Comparison of ENCODE assay signal across 8 cellular contexts in genomic region chr14:59360923-59361794, GRCh38.
DNase-seq lines count a peak whose midpoint lies in the region; ATAC-seq and TF ChIP-seq lines count a peak whose summit lies in the region.

No MANE protein-coding gene starts in this region.

- no peaks in the 10 kb centered on the region for H3K27me3 ChIP-seq in thoracic aorta (replicated peaks; ENCODE audit: insufficient read depth)

- intact Hi-C loops in left ventricle myocardium superior (cut with micrococcal nuclease), result no loop called here

- no peak for TF ChIP-seq CTCF in thoracic aorta (IDR thresholded peaks at IDR 0.05)

- DNase-seq in DMS53 treated with DMSO at 0.1 percent for 48 hours (lab: John Stamatoyannopoulos, UW; ENCODE audit: unreplicated experiment) (peak; percentile 91), NCI-H1417 (lab: John Stamatoyannopoulos, UW) (peak in 2 of 3 experiments; percentile 77 to 86), SW480 (ENCODE audit: low spot score) (peak; percentile 72), left ventricle myocardium superior (peak; percentile 90), thoracic aorta (ENCODE audit: low spot score) (no peak), activated gamma-delta T cell (lab: John Stamatoyannopoulos, UW) (no peak), medulla oblongata (ENCODE audit: extremely low spot score) (no peak)

- no peaks in the 10 kb centered on the region for H3K9me3 ChIP-seq in thoracic aorta

- peaks cover 40 to 76% of the 10 kb centered on the region in 2 donors for H3K4me1 ChIP-seq in thoracic aorta (ENCODE audit: control insufficient read depth in 1 of 2, low read depth in 2 of 2)

- H3K36me3 ChIP-seq in thoracic aorta, result peaks cover 4% of the 10 kb centered on the region

- no peak overlapping the region for H3K4me3 ChIP-seq in thoracic aorta

- ATAC-seq in left ventricle myocardium superior (peak; percentile 73), thoracic aorta (ENCODE audit: insufficient number of reproducible peaks, low FRiP score, low read depth) (no peak), HG02938 (IDR thresholded peaks at IDR 0.05; ENCODE audit: unreplicated experiment) (no peak)

- peak overlapping the region; percentile 35 for H3K27ac ChIP-seq in thoracic aorta

Comparison
In these comparisons a context has a peak if more than half of its experiments do, and no peak if none do; other contexts are left out.
1. DNase-seq: peak in DMS53 treated with DMSO at 0.1 percent for 48 hours (single experiment), NCI-H1417 (2 of 3), SW480 (single experiment) and left ventricle myocardium superior (single experiment); none in thoracic aorta (single experiment), activated gamma-delta T cell (single experiment) and medulla oblongata (single experiment).